In genomic region chr9:20616808-20617207, GRCh38 we compare ENCODE assay signal across 14 cellular contexts. TPM values are rescaled to one million over a fixed set of nuclear protein-coding genes. Genes with fewer than 3 reads are reported as not detected.
DNase-seq lines count a peak whose midpoint lies in the region; ATAC-seq, FAIRE-seq and TF ChIP-seq lines count a peak whose summit lies in the region.
"Had no signal": no experiment of that assay in that cellular context is flagged by ENCODE, and none has a peak within 500 bp of the region (broad histone marks: within the 10 kb centered on the region; RNA-seq: fewer than 3 reads in every experiment).

No MANE protein-coding gene starts in this region.

- H3K9me3 Mint-ChIP-seq in CD8-positive, alpha-beta T cell: no peaks in the 10 kb centered on the region
- H3K9me3 Mint-ChIP-seq in central memory CD8-positive, alpha-beta T cell: no peaks in the 10 kb centered on the region
- no peaks in the 10 kb centered on the region for H3K9me3 Mint-ChIP-seq in neural crest cell

- no peak for TF ChIP-seq POLR2A in H54 (IDR thresholded peaks at IDR 0.05; ENCODE audit: low read depth, low read length)

- H3K36me3 Mint-ChIP-seq in CD8-positive, alpha-beta T cell: peaks cover 20% of the 10 kb centered on the region
- H3K36me3 Mint-ChIP-seq in central memory CD8-positive, alpha-beta T cell (ENCODE audit: insufficient read depth): peaks cover 13% of the 10 kb centered on the region
- H3K36me3 Mint-ChIP-seq in neural crest cell (ENCODE audit: low read depth): no peaks in the 10 kb centered on the region

- POLR2A ChIA-PET in CD8-positive, alpha-beta T cell (lab: Charles Lee): interaction anchor here (1.0 kb wide), 1 partner anchor 67 kb away, joined by 4 read pairs; the partner anchor contains the start of gene FOCAD

- DNase-seq in CD8-positive, alpha-beta T cell: no peak
- DNase-seq in H54 (ENCODE audit: insufficient read length, low spot score): no peak
- DNase-seq in central memory CD8-positive, alpha-beta T cell (ENCODE audit: low spot score in 2 of 2): no peak
- no peak for DNase-seq in neural crest cell (ENCODE audit: low read depth, low spot score)
- no peak for DNase-seq in COLO668 (lab: John Stamatoyannopoulos, UW; ENCODE audit: unreplicated experiment)
- no peak for DNase-seq in SJCRH30
- no peak for DNase-seq in DMS79 (lab: John Stamatoyannopoulos, UW)
- DNase-seq: GOT3; KG1; MV-4-11; NCI-H1694 treated with DMSO at 0.1 percent for 48 hours; NK-92 treated with Interleukin-12 subunit alpha and Interleukin-12 subunit beta, amount 100 ng/mL, for 24 hours had no signal

- TF ChIP-seq CTCF in CD8-positive, alpha-beta T cell (IDR thresholded peaks at IDR 0.05): no peak
- no peak for TF ChIP-seq CTCF in neural crest cell (conservative IDR thresholded peaks at IDR 0.05)

- peak; percentile 57 for FAIRE-seq in H54 (lab: Jason Lieb, UNC)
- FAIRE-seq: D721Med had no signal

- H3K9me3 ChIP-seq in CD8-positive, alpha-beta T cell (ENCODE audit: low read length): no peaks in the 10 kb centered on the region
- no peaks in the 10 kb centered on the region for H3K9me3 ChIP-seq in SJCRH30 (replicated peaks)

- ATAC-seq in CD8-positive, alpha-beta T cell: no peak
- no peak for ATAC-seq in central memory CD8-positive, alpha-beta T cell (replicated peaks; ENCODE audit: extremely low read depth, poor library complexity, severe bottlenecking)
- ATAC-seq: Right ventricle myocardium inferior had no signal

- H3K27ac Mint-ChIP-seq in CD8-positive, alpha-beta T cell: peak overlapping the region; percentile 19
- H3K27ac Mint-ChIP-seq in central memory CD8-positive, alpha-beta T cell (ENCODE audit: low read depth): peak overlapping the region; percentile 10
- no peak overlapping the region for H3K27ac Mint-ChIP-seq in neural crest cell (ENCODE audit: unreplicated experiment)

- no peak overlapping the region for H3K4me3 ChIP-seq in CD8-positive, alpha-beta T cell (ENCODE audit: low read depth, low read length)
- no peak overlapping the region for H3K4me3 ChIP-seq in SJCRH30

- no peak overlapping the region for H3K27ac ChIP-seq in CD8-positive, alpha-beta T cell (ENCODE audit: low read depth, low read length)
- no peak overlapping the region for H3K27ac ChIP-seq in SJCRH30

- no peak overlapping the region for H3K4me3 Mint-ChIP-seq in CD8-positive, alpha-beta T cell
- no peak overlapping the region for H3K4me3 Mint-ChIP-seq in central memory CD8-positive, alpha-beta T cell
- H3K4me3 Mint-ChIP-seq in neural crest cell: peak overlapping the region; percentile 25

- intact Hi-C loops in CD8-positive, alpha-beta T cell (cut with DNase I, micrococcal nuclease): loop anchor here in 1 of 2 experiments (5.0 kb wide), 1 partner anchor 65 kb away; no protein-coding TSS in a partner anchor

- H3K27me3 Mint-ChIP-seq in CD8-positive, alpha-beta T cell (ENCODE audit: low read depth): no peaks in the 10 kb centered on the region
- H3K27me3 Mint-ChIP-seq in central memory CD8-positive, alpha-beta T cell: no peaks in the 10 kb centered on the region
- peaks cover 9% of the 10 kb centered on the region for H3K27me3 Mint-ChIP-seq in neural crest cell (ENCODE audit: low read depth)

- no peaks in the 10 kb centered on the region for H3K27me3 ChIP-seq in CD8-positive, alpha-beta T cell (ENCODE audit: insufficient read depth, low read length)
- H3K27me3 ChIP-seq in SJCRH30: no peaks in the 10 kb centered on the region

- H3K4me1 ChIP-seq in CD8-positive, alpha-beta T cell (ENCODE audit: insufficient read depth, low read length): peaks cover 45% of the 10 kb centered on the region
- no peaks in the 10 kb centered on the region for H3K4me1 ChIP-seq in SJCRH30

- H3K4me1 Mint-ChIP-seq in CD8-positive, alpha-beta T cell (ENCODE audit: low read depth): peaks cover 67% of the 10 kb centered on the region
- H3K4me1 Mint-ChIP-seq in central memory CD8-positive, alpha-beta T cell: peaks cover 52% of the 10 kb centered on the region
- H3K4me1 Mint-ChIP-seq in neural crest cell: peaks cover 34% of the 10 kb centered on the region

- H3K36me3 ChIP-seq in CD8-positive, alpha-beta T cell (ENCODE audit: insufficient read depth, low read length): no peaks in the 10 kb centered on the region
- no peaks in the 10 kb centered on the region for H3K36me3 ChIP-seq in SJCRH30

- CTCF ChIA-PET in CD8-positive, alpha-beta T cell (lab: Charles Lee): interaction anchor here (1.0 kb wide), 1 partner anchor 324 kb away, joined by 3 read pairs; no protein-coding TSS in a partner anchor

RNA-seq across cellular contexts. Expression of gene MLLT3, which starts 5.5 kb away (rescaled TPM):
- 10 to 100 TPM; 40.3 to 44.5 TPM for total RNA-seq in CD8-positive, alpha-beta T cell
- total RNA-seq in neural crest cell: 53.7 and 57.3 TPM in 2 replicates
- 26.6 and 30.9 TPM in 2 replicates for total RNA-seq in SJCRH30 (2014; rRNA removed; shearing (Covaris generic))
